Comparison of ENCODE assay signal across 1 cellular context in genomic region chr2:204611017-204611631, GRCh38.
TF ChIP-seq lines count a peak whose summit lies in the region.

No MANE protein-coding gene starts in this region.

TF ChIP-seq in HepG2, 621 proteins besides CTCF, POLR2A, EP300 and RAD21 (continued from another document):
- TF ChIP-seq HNF1A (IDR thresholded peaks at IDR 0.05; ENCODE audit: low read depth) (no peak), HNF1A (CRISPR knock-in tag; IDR thresholded peaks at IDR 0.05; ENCODE audit: borderline replicate concordance) (peak; percentile 71; the same call in 1 of the 2 replicates), HNF1B (CRISPR knock-in tag; IDR thresholded peaks at IDR 0.05) (no peak), PAF1 (CRISPR knock-in tag; IDR thresholded peaks at IDR 0.05) (no peak), HMG20A (CRISPR knock-in tag; IDR thresholded peaks at IDR 0.05; ENCODE audit: borderline replicate concordance) (peak; percentile 27; the same call in 1 of the 2 replicates), ZNF20 (CRISPR knock-in tag; IDR thresholded peaks at IDR 0.05) (no peak), GFI1 (CRISPR knock-in tag; IDR thresholded peaks at IDR 0.05; ENCODE audit: borderline replicate concordance) (peak; percentile 38; the same call in 1 of the 2 replicates)
